Comparison of ENCODE assay signal across 10 cellular contexts in genomic region chr15:92394327-92395175, GRCh38. TPM values are rescaled to one million over a fixed set of nuclear protein-coding genes. Genes with fewer than 3 reads are reported as not detected.
A peak's percentile ranks its signal among the peaks of the same experiment; 100 is the strongest.
DNase-seq lines count a peak whose midpoint lies in the region; ATAC-seq and TF ChIP-seq lines count a peak whose summit lies in the region.
"Had no signal": no experiment of that assay in that cellular context is flagged by ENCODE, and none has a peak within 500 bp of the region (broad histone marks: within the 10 kb centered on the region; RNA-seq: fewer than 3 reads in every experiment).

No MANE protein-coding gene starts in this region.

- H3K9me2 ChIP-seq in GM23338 (ENCODE audit: insufficient read depth) = no peaks in the 10 kb centered on the region

- no peaks in the 10 kb centered on the region for H3K79me2 ChIP-seq in GM23338 (replicated peaks; ENCODE audit: insufficient read depth)

- peak; percentile 64 for DNase-seq in GM23338 (ENCODE audit: low spot score)
- DNase-seq in RPMI7951 (ENCODE audit: low read depth) = peak; percentile 30
- DNase-seq in left ventricle myocardium inferior = no peak
- DNase-seq in retina = peak; percentile 90
- DNase-seq in COLO829 (ENCODE audit: low spot score) = no peak
- DNase-seq in cortex of kidney (lab: John Stamatoyannopoulos, UW) = no peak
- DNase-seq in NCI-H128 (lab: John Stamatoyannopoulos, UW; ENCODE audit: unreplicated experiment) = no peak
- DNase-seq in GF-D8 (lab: John Stamatoyannopoulos, UW) = no peak

- ATAC-seq in GM23338 = peak; percentile 23

- peaks cover 55% of the 10 kb centered on the region for H3K27me3 Mint-ChIP-seq in GM23338 (ENCODE audit: insufficient read depth, low read depth, poor library complexity)

- TF ChIP-seq CTCF in GM23338 (conservative IDR thresholded peaks at IDR 0.05; ENCODE audit: low read depth in 2 of 2) (no peak; a peak in 1 of 4 replicates), left ventricle myocardium inferior (IDR thresholded peaks at IDR 0.05; ENCODE audit: borderline replicate concordance) (no peak)

- intact Hi-C loops in left ventricle myocardium inferior (cut with micrococcal nuclease) = no loop called here

- no peaks in the 10 kb centered on the region; the same call in 2 of the 3 replicates for H3K36me3 Mint-ChIP-seq in GM23338 (ENCODE audit: low read depth)

- peak overlapping the region; percentile 90 for H3K4me3 Mint-ChIP-seq in GM23338
- H3K4me3 Mint-ChIP-seq: dendritic cell treated with granulocyte-macrophage colony-stimulating factor and Interleukin-4, amounts not matched to agents 40 ng/mL and 50 ng/mL, for 4 days had no signal

- peak overlapping the region; percentile 97 for H3K4me2 ChIP-seq in GM23338

- no peaks in the 10 kb centered on the region for H4K20me1 ChIP-seq in GM23338 (replicated peaks; ENCODE audit: insufficient read depth)

- H3F3A ChIP-seq in GM23338 (replicated peaks; ENCODE audit: low read depth) = 0 out of 2 replicates have a peak, but pooled peaks cover 4% of the 10 kb centered on the region

- no peak overlapping the region for H3K27ac Mint-ChIP-seq in GM23338
- H3K27ac Mint-ChIP-seq: dendritic cell treated with granulocyte-macrophage colony-stimulating factor and Interleukin-4, amounts not matched to agents 40 ng/mL and 50 ng/mL, for 4 days had no signal

- H3K36me3 ChIP-seq in GM23338 (ENCODE audit: insufficient read depth) = no peaks in the 10 kb centered on the region; the same call in 1 of the 2 replicates
- no peaks in the 10 kb centered on the region for H3K36me3 ChIP-seq in left ventricle myocardium inferior

- H3K4me1 Mint-ChIP-seq in GM23338 = peaks cover 26% of the 10 kb centered on the region

- H3K9me3 ChIP-seq in left ventricle myocardium inferior (replicated peaks) = no peaks in the 10 kb centered on the region

- no peaks in the 10 kb centered on the region; the same call in 2 of the 3 replicates for H3K9me3 Mint-ChIP-seq in GM23338
- H3K9me3 Mint-ChIP-seq: dendritic cell treated with granulocyte-macrophage colony-stimulating factor and Interleukin-4, amounts not matched to agents 40 ng/mL and 50 ng/mL, for 4 days had no signal

- H3K4me1 ChIP-seq in GM23338 (ENCODE audit: insufficient read depth) = peaks cover 19% of the 10 kb centered on the region; the same call in 1 of the 2 replicates
- H3K4me1 ChIP-seq in left ventricle myocardium inferior = peaks cover 25% of the 10 kb centered on the region

- peak overlapping the region; percentile 96 for H3K4me3 ChIP-seq in GM23338
- H3K4me3 ChIP-seq in left ventricle myocardium inferior = peak overlapping the region; percentile 70
- H3K4me3 ChIP-seq: lung had no signal

- no peak overlapping the region for H3K27ac ChIP-seq in GM23338 (ENCODE audit: low read depth)
- H3K27ac ChIP-seq in left ventricle myocardium inferior (replicated peaks) = no peak overlapping the region

- H3K27me3 ChIP-seq in GM23338 (ENCODE audit: insufficient read depth) = peaks cover 57% of the 10 kb centered on the region
- H3K27me3 ChIP-seq in left ventricle myocardium inferior (ENCODE audit: low read depth) = peaks cover 83% of the 10 kb centered on the region

- H2AFZ ChIP-seq in GM23338 = peak overlapping the region; percentile 98

TF ChIP-seq in GM23338, 12 proteins besides CTCF, POLR2A, EP300 and RAD21:
- TF ChIP-seq EZH2phosphoT487 (IDR thresholded peaks at IDR 0.05; ENCODE audit: unreplicated experiment) (no peak), EZH2 (IDR thresholded peaks at IDR 0.05; ENCODE audit: low read depth, unreplicated experiment) (peak; percentile 48)

RNA-seq across cellular contexts. Expression of gene ST8SIA2, which starts 0.9 kb away (rescaled TPM):
- 1.2 and 2.0 TPM in 2 replicates for total RNA-seq in GM23338 (2014; rRNA removed; shearing (Covaris generic))
- polyA plus RNA-seq in GM23338 (2016; fragmentation: Nextera tagmentation; extraction: Ambion mirVana) = 0.66 and 0.90 TPM in 2 replicates
- 15.1 and 20.4 TPM in 2 replicates for total RNA-seq in RPMI7951 (2014; rRNA removed; shearing (Covaris generic))
- 3.6 TPM for total RNA-seq in left ventricle myocardium inferior
- polyA plus RNA-seq: lung had no signal

Comparison
In these comparisons a context has a peak if more than half of its experiments do, and no peak if none do; other contexts are left out.
1. DNase-seq: peak in GM23338 (single experiment), RPMI7951 (single experiment) and retina (single experiment); none in left ventricle myocardium inferior (single experiment), COLO829 (single experiment), cortex of kidney (single experiment), NCI-H128 (single experiment) and GF-D8 (single experiment).